8 cellular contexts compared by ENCODE assay signal in genomic region chr18:47175895-47176575, GRCh38. TPM values are rescaled to one million over a fixed set of nuclear protein-coding genes. Genes with fewer than 3 reads are reported as not detected.
DNase-seq lines count a peak whose midpoint lies in the region; FAIRE-seq and TF ChIP-seq lines count a peak whose summit lies in the region.

Gene IER3IP1, minus strand, starts transcription at chr18:47176364. Its CDS starts 87 bp downstream, at chr18:47176277.

- H3K9ac ChIP-seq in H9 (ENCODE audit: extremely low read depth, insufficient read length, low read length) (peak within 1 kb of the TSS; percentile 93), MM.1S (ENCODE audit: low read length) (peak within 1 kb of the TSS; percentile 98)

- H2BK20ac ChIP-seq in H9 (ENCODE audit: low read depth, low read length, poor library complexity, severe bottlenecking), result no peak within 1 kb of the TSS

- H3K4me1 ChIP-seq in H9 (ENCODE audit: insufficient read depth, low read length) (peaks cover 2% of the 10 kb centered on the region; the same call in 1 of the 2 replicates), MM.1S (ENCODE audit: low read length) (peaks cover 5% of the 10 kb centered on the region), SJCRH30 (no peaks in the 10 kb centered on the region)

- H3K4ac ChIP-seq in H9 (ENCODE audit: low read depth, low read length), result no peak within 1 kb of the TSS

- H2BK15ac ChIP-seq in H9 (ENCODE audit: low read depth, low read length), result no peak within 1 kb of the TSS

- H3K79me2 ChIP-seq in H9 (ENCODE audit: insufficient read depth, low read length) (peaks cover 9% of the 10 kb centered on the region; the same call in 1 of the 2 replicates), MM.1S (ENCODE audit: low read length) (peaks cover 51% of the 10 kb centered on the region)

- peak within 1 kb of the TSS; percentile 81 for H3K18ac ChIP-seq in H9 (ENCODE audit: insufficient read length, low read depth, low read length)

- in situ Hi-C loops in G401 (cut with HindIII; ENCODE audit: low sequenced_read_pairs), result no loop called here

- H3K4me1 Mint-ChIP-seq in H9, result peaks cover 7 to 16% of the 10 kb centered on the region in 2 experiments

- WGBS in H9 (ENCODE audit: extremely low coverage, insufficient read length, low lambda C conversion rate), result no CpG with 5 or more reads among the region's 48 CpGs

- H3F3A ChIP-seq in MM.1S (ENCODE audit: insufficient read depth, low read length), result no peaks in the 10 kb centered on the region

- H2AK5ac ChIP-seq in H9 (ENCODE audit: insufficient read length, low read length), result no peak within 1 kb of the TSS

- H4K8ac ChIP-seq in H9 (replicated peaks; ENCODE audit: insufficient read length, low read depth, low read length), result no peak within 1 kb of the TSS

- H3K14ac ChIP-seq in H9 (ENCODE audit: insufficient read depth, low read length), result peak within 1 kb of the TSS; percentile 92

- H4K20me1 ChIP-seq in H9 (ENCODE audit: control insufficient read depth, insufficient read depth, insufficient read length) (no peaks in the 10 kb centered on the region), MM.1S (ENCODE audit: insufficient read depth, low read length) (0 out of 2 replicates have a peak, but pooled peaks cover 3% of the 10 kb centered on the region)

- H3K36me3 ChIP-seq in MM.1S (replicated peaks; ENCODE audit: insufficient read depth, low read length) (no peaks in the 10 kb centered on the region), SJCRH30 (peaks cover 4% of the 10 kb centered on the region; the same call in 1 of the 2 replicates)

- H3K27me3 ChIP-seq in H9 (ENCODE audit: insufficient read depth, low read length) (no peaks in the 10 kb centered on the region), MM.1S (replicated peaks; ENCODE audit: insufficient read depth, low read length) (no peaks in the 10 kb centered on the region), SJCRH30 (no peaks in the 10 kb centered on the region)

- no peaks in the 10 kb centered on the region for H3K36me3 Mint-ChIP-seq in H9 (ENCODE audit: insufficient read depth in 1 of 3, low read depth in 3 of 3)

- H3K4me3 ChIP-seq in MM.1S (ENCODE audit: low read length), result peak within 1 kb of the TSS; percentile 99
- peak within 1 kb of the TSS; percentile 92 for H3K4me3 ChIP-seq in SJCRH30

- 0 out of 5 replicates have a peak, but pooled peaks cover 0 to 4% of the 10 kb centered on the region in 2 experiments for H3K9me3 Mint-ChIP-seq in H9

- no peak within 1 kb of the TSS for H4K5ac ChIP-seq in H9 (ENCODE audit: insufficient read length, low read depth, low read length)

- no peak for FAIRE-seq in frontal cortex (lab: Jason Lieb, UNC)

- H2BK120ac ChIP-seq in H9 (ENCODE audit: low read depth, low read length, poor library complexity, severe bottlenecking), result no peak within 1 kb of the TSS

- H3K9me3 ChIP-seq in H9 (ENCODE audit: control insufficient read depth, low read depth, low read length) (no peaks in the 10 kb centered on the region), MM.1S (replicated peaks; ENCODE audit: insufficient read depth, low read length) (no peaks in the 10 kb centered on the region), SJCRH30 (replicated peaks) (no peaks in the 10 kb centered on the region)

- H3K23ac ChIP-seq in H9 (ENCODE audit: insufficient read length, low read depth, low read length), result no peak within 1 kb of the TSS

- H3K4me2 ChIP-seq in H9 (ENCODE audit: insufficient read depth, insufficient read length, low read length) (peak within 1 kb of the TSS; percentile 87), MM.1S (ENCODE audit: low read depth, low read length) (peak within 1 kb of the TSS; percentile 61)

- peak within 1 kb of the TSS; percentile 19 to 66 (median 27); a peak in 3 of 7 replicates for H3K27ac Mint-ChIP-seq in H9

- H2AFZ ChIP-seq in H9 (ENCODE audit: low read length) (no peak within 1 kb of the TSS), MM.1S (ENCODE audit: low read length) (peak within 1 kb of the TSS; percentile 97)

- no peak within 1 kb of the TSS for H3K56ac ChIP-seq in H9 (ENCODE audit: insufficient read length, low read depth, low read length)

- peaks cover 8% of the 10 kb centered on the region for H3K23me2 ChIP-seq in H9 (ENCODE audit: insufficient read length, low read depth, low read length, poor library complexity, severe bottlenecking)

- H3K4me3 Mint-ChIP-seq in H9, result peak within 1 kb of the TSS in 1 of 2 experiments; percentile 23; a peak in 1 of 5 replicates

- H3K27ac ChIP-seq in H9 (ENCODE audit: insufficient read length, low read depth, low read length) (peak within 1 kb of the TSS; percentile 3), MM.1S (ENCODE audit: low read length) (peak within 1 kb of the TSS; percentile 53; the same call in 1 of the 2 replicates), SJCRH30 (peak within 1 kb of the TSS; percentile 86)

- no peak within 1 kb of the TSS for H4K91ac ChIP-seq in H9 (ENCODE audit: insufficient read length, low read depth, low read length)

- H3K9me2 ChIP-seq in MM.1S (replicated peaks; ENCODE audit: insufficient read depth, low read length), result no peaks in the 10 kb centered on the region

- H2BK12ac ChIP-seq in H9 (ENCODE audit: insufficient read length, low read depth, low read length), result no peak within 1 kb of the TSS

- TF ChIP-seq CTCF in H9 (conservative IDR thresholded peaks at IDR 0.05) (0 out of 3 replicates have a peak, but pooled peaks have one; percentile 14), MM.1S (IDR thresholded peaks at IDR 0.05; ENCODE audit: low read length) (peak; percentile 10; the same call in 1 of the 2 replicates)

- peaks cover 10% of the 10 kb centered on the region for H3K27me3 Mint-ChIP-seq in H9 (ENCODE audit: low read depth)

- no peak within 1 kb of the TSS for H3T11ph ChIP-seq in H9 (ENCODE audit: low read length)

- peaks cover 4% of the 10 kb centered on the region for H3K79me1 ChIP-seq in H9 (ENCODE audit: insufficient read depth, low read depth, low read length, poor library complexity, severe bottlenecking)

- H2BK5ac ChIP-seq in H9 (ENCODE audit: insufficient read length, low read length), result no peak within 1 kb of the TSS

- DNase-seq in G401 (ENCODE audit: low spot score), result peak; percentile 93
- DNase-seq in H9, result peak; percentile 92
- peak; percentile 90 for DNase-seq in MM.1S
- DNase-seq in SJCRH30, result peak; percentile 81 to 86
- DNase-seq in activated gamma-delta T cell treated with anti-CD3 and anti-CD28 coated beads, Interleukin-2, amount 50 U/mL, for 16 hours (ENCODE audit: low read depth), result peak; percentile 86
- peak; percentile 87 to 90 for DNase-seq in frontal cortex (ENCODE audit: low spot score in 2 of 2)
- DNase-seq in nucleus accumbens (lab: John Stamatoyannopoulos, UW), result peak in 55 of 56 donors; percentile 35 to 92 (median 81)
- peak; percentile 95 for DNase-seq in superior temporal gyrus (ENCODE audit: extremely low spot score)

RNA-seq across cellular contexts. Expression of gene IER3IP1, which starts in this region (rescaled TPM):
- 29.2 and 34.2 TPM in 2 replicates for total RNA-seq in G401 (2014; rRNA removed; shearing (Covaris generic))
- 7.6 and 8.8 TPM in 2 replicates for total RNA-seq in H9 (2021)
- 26.3 and 26.4 TPM in 2 replicates for total RNA-seq in SJCRH30 (2014; rRNA removed; shearing (Covaris generic))
- 21.6 TPM for total RNA-seq in frontal cortex

Comparison
In these comparisons a context has a peak if more than half of its experiments do, and no peak if none do; other contexts are left out.
1. Peak in every context shown above with its lines: DNase-seq, H3K4me3 ChIP-seq and H3K27ac ChIP-seq.
2. H3K27ac ChIP-seq: peak in every context shown above with its lines; median percentile 86 in SJCRH30; 53 in MM.1S; 3 in H9.